8 cellular contexts compared by ENCODE assay signal in genomic region chr2:161123531-161124030, GRCh38. TPM values are rescaled to one million over a fixed set of nuclear protein-coding genes. Genes with fewer than 3 reads are reported as not detected.
A peak's percentile ranks its signal among the peaks of the same experiment; 100 is the strongest.
DNase-seq lines count a peak whose midpoint lies in the region; ATAC-seq and TF ChIP-seq lines count a peak whose summit lies in the region.

No MANE protein-coding gene starts in this region.

- TF ChIP-seq CTCF in SK-N-SH (IDR thresholded peaks at IDR 0.05) (no peak), PC-9 (conservative IDR thresholded peaks at IDR 0.05) (no peak), foreskin keratinocyte (conservative IDR thresholded peaks at IDR 0.05) (no peak)

- no peaks in the 10 kb centered on the region for H3K36me3 Mint-ChIP-seq in stimulated activated memory B cell treated with anti-CD40 and anti-IgM and Interleukin-4, amounts not matched to agents 10 μg/mL and 1 μg/mL and 100 μg/mL, for 72 hours

- TF ChIP-seq EP300 in SK-N-SH (IDR thresholded peaks at IDR 0.05; ENCODE audit: borderline replicate concordance in 1 of 2, low read depth in 1 of 2, low read length in 1 of 2), result no peak

- peaks cover 0 to 24% of the 10 kb centered on the region in 2 experiments; a peak in 1 of 4 replicates for H3K4me1 ChIP-seq in SK-N-SH (ENCODE audit: control insufficient read depth in 1 of 2, insufficient read depth in 2 of 2, low read depth in 1 of 2, low read length in 1 of 2)
- H3K4me1 ChIP-seq in PC-9 (replicated peaks; ENCODE audit: insufficient read depth), result peaks cover 47% of the 10 kb centered on the region
- H3K4me1 ChIP-seq in foreskin keratinocyte, result peaks cover 24% of the 10 kb centered on the region

- H2AFZ ChIP-seq in SK-N-SH (ENCODE audit: low read depth), result peak overlapping the region; percentile 53
- H2AFZ ChIP-seq in PC-9, result no peak overlapping the region

- H4K20me1 ChIP-seq in SK-N-SH (ENCODE audit: insufficient read depth), result no peaks in the 10 kb centered on the region
- no peaks in the 10 kb centered on the region for H4K20me1 ChIP-seq in PC-9 (ENCODE audit: insufficient read depth)

- H3K79me2 ChIP-seq in SK-N-SH (ENCODE audit: insufficient read depth), result no peaks in the 10 kb centered on the region
- no peaks in the 10 kb centered on the region for H3K79me2 ChIP-seq in PC-9 (ENCODE audit: low read depth)

- TSS peak; percentile 93 for BruUV-seq in PC-9 (replicated peaks; lab: Mats Ljungman, UMichigan)

- H3K36me3 ChIP-seq in SK-N-SH (replicated peaks in 1 of 2; ENCODE audit: control insufficient read depth in 1 of 2, insufficient read depth in 2 of 2, low read length in 1 of 2) (no peaks in the 10 kb centered on the region), PC-9 (ENCODE audit: low read depth) (no peaks in the 10 kb centered on the region)

- H3K4me3 ChIP-seq in SK-N-SH (ENCODE audit: low read depth in 2 of 2, low read length in 1 of 2) (no peak overlapping the region), PC-9 (peak overlapping the region; percentile 47; the same call in 1 of the 2 replicates)

- ATAC-seq in SK-N-SH treated with all-trans-retinoic acid at 6 μM for 48 hours, result no peak; the same call in 2 of the 3 replicates
- ATAC-seq in foreskin keratinocyte, result peak; percentile 83
- no peak for ATAC-seq in stimulated activated memory B cell treated with anti-CD40 and anti-IgM and Interleukin-4, amounts not matched to agents 10 μg/mL and 1 μg/mL and 100 μg/mL, for 72 hours

- peak overlapping the region; percentile 3 for H3K27ac Mint-ChIP-seq in stimulated activated memory B cell treated with anti-CD40 and anti-IgM and Interleukin-4, amounts not matched to agents 10 μg/mL and 1 μg/mL and 100 μg/mL, for 72 hours

- H3K27me3 Mint-ChIP-seq in stimulated activated memory B cell treated with anti-CD40 and anti-IgM and Interleukin-4, amounts not matched to agents 10 μg/mL and 1 μg/mL and 100 μg/mL, for 72 hours, result no peaks in the 10 kb centered on the region

- H3F3A ChIP-seq in SK-N-SH (replicated peaks; ENCODE audit: insufficient read depth) (peaks cover 20% of the 10 kb centered on the region), PC-9 (ENCODE audit: insufficient read depth, low read depth) (peaks cover 23% of the 10 kb centered on the region)

- H3K27ac ChIP-seq in SK-N-SH (ENCODE audit: low read depth in 2 of 2, low read length in 1 of 2), result peak overlapping the region; percentile 83 to 84
- H3K27ac ChIP-seq in PC-9, result peak overlapping the region; percentile 99
- peak overlapping the region; percentile 79 for H3K27ac ChIP-seq in foreskin keratinocyte

- H3K4me2 ChIP-seq in SK-N-SH, result peak overlapping the region; percentile 43
- H3K4me2 ChIP-seq in PC-9, result peak overlapping the region; percentile 83

- POLR2A ChIA-PET in SK-N-SH (lab: Yijun Ruan, JAX) (no interaction called here), PC-9 (lab: Charles Lee; ENCODE audit: unreplicated experiment) (no interaction called here)

- WGBS in SK-N-SH (ENCODE audit: low lambda C conversion rate), result 25% methylated on average over 2 of the region's 2 CpGs

- H3K4me1 Mint-ChIP-seq in stimulated activated memory B cell treated with anti-CD40 and anti-IgM and Interleukin-4, amounts not matched to agents 10 μg/mL and 1 μg/mL and 100 μg/mL, for 72 hours, result peaks cover 33% of the 10 kb centered on the region

- H3K9me2 ChIP-seq in SK-N-SH, result no peaks in the 10 kb centered on the region
- H3K9me2 ChIP-seq in PC-9 (ENCODE audit: insufficient read depth), result no peaks in the 10 kb centered on the region

- peak overlapping the region; percentile 39; the same call in 1 of the 2 replicates for H3K9ac ChIP-seq in SK-N-SH

- no peaks in the 10 kb centered on the region for H3K9me3 ChIP-seq in SK-N-SH
- no peaks in the 10 kb centered on the region for H3K9me3 ChIP-seq in PC-9 (ENCODE audit: insufficient read depth, low read depth)

- DNase-seq in SK-N-SH (no peak), PC-9 (peak; percentile 25 to 88), foreskin keratinocyte (peak; percentile 66 to 80), foreskin melanocyte (no peak), NCI-H82 treated with DMSO at 0.1 percent for 48 hours (lab: John Stamatoyannopoulos, UW; ENCODE audit: unreplicated experiment) (no peak)
- no peak for DNase-seq in activated CD4-positive, CD25-positive, alpha-beta regulatory T cell treated with anti-CD3 and anti-CD28 coated beads, Interleukin-2, amount 50 U/mL, for 72 hours

- no peak for TF ChIP-seq RAD21 in SK-N-SH (IDR thresholded peaks at IDR 0.05; ENCODE audit: low read length)

- H3K4me3 Mint-ChIP-seq in stimulated activated memory B cell treated with anti-CD40 and anti-IgM and Interleukin-4, amounts not matched to agents 10 μg/mL and 1 μg/mL and 100 μg/mL, for 72 hours, result no peak overlapping the region

- CTCF ChIA-PET in SK-N-SH (lab: Yijun Ruan, JAX), result no interaction called here
- CTCF ChIA-PET in PC-9 (lab: Charles Lee), result interaction anchor here (1.1 kb wide), 1 partner anchor 59 kb away, joined by 3 read pairs; no protein-coding TSS in a partner anchor

- H3K27me3 ChIP-seq in SK-N-SH (ENCODE audit: insufficient read depth), result no peaks in the 10 kb centered on the region
- no peaks in the 10 kb centered on the region for H3K27me3 ChIP-seq in PC-9 (ENCODE audit: insufficient read depth, low read depth)
- no peaks in the 10 kb centered on the region for H3K27me3 ChIP-seq in foreskin keratinocyte

- intact Hi-C loops in PC-9 (cut with micrococcal nuclease; ENCODE audit: unreplicated experiment), result loop anchor here (2.0 kb wide), 1 partner anchor 19 kb away; no protein-coding TSS in a partner anchor

- no peaks in the 10 kb centered on the region for H3K9me3 Mint-ChIP-seq in stimulated activated memory B cell treated with anti-CD40 and anti-IgM and Interleukin-4, amounts not matched to agents 10 μg/mL and 1 μg/mL and 100 μg/mL, for 72 hours

TF ChIP-seq in SK-N-SH, 30 proteins besides CTCF, POLR2A, EP300 and RAD21:
- no peak for TF ChIP-seq USF2 (IDR thresholded peaks at IDR 0.05; ENCODE audit: borderline replicate concordance, low read depth, low read length)
TF ChIP-seq in SK-N-SH: peak in this region for 0.

TF ChIP-seq in SK-N-SH treated with all-trans-retinoic acid at 6 μM for 48 hours, 23 proteins besides CTCF, POLR2A, EP300 and RAD21:
- TF ChIP-seq ESRRG (CRISPR knock-in tag; IDR thresholded peaks at IDR 0.05), result no peak
- TF ChIP-seq TOX (CRISPR knock-in tag; IDR thresholded peaks at IDR 0.05; ENCODE audit: borderline replicate concordance), result no peak
- no peak for TF ChIP-seq POU6F1 (CRISPR knock-in tag; IDR thresholded peaks at IDR 0.05; ENCODE audit: borderline replicate concordance, low read depth)

RNA-seq across cellular contexts. Expression of gene TANK, which starts 36.6 kb away (rescaled TPM):
- 23.4 and 25.7 TPM in 2 replicates for polyA plus RNA-seq in SK-N-SH (2012; rRNA removed)
- 29.8 and 42.8 TPM in 2 replicates for polyA plus RNA-seq in SK-N-SH (2012; cell fraction: cytosol; rRNA removed)
- polyA plus RNA-seq in SK-N-SH (2012; cell fraction: nucleus; rRNA removed), result 18.5 and 36.8 TPM in 2 replicates
- 31.3 and 46.1 TPM in 2 replicates for total RNA-seq in PC-9 (2021)
- total RNA-seq in foreskin keratinocyte, result 31.9 and 36.1 TPM in 2 replicates
- 15.7 and 19.2 TPM in 2 replicates for polyA plus RNA-seq in foreskin keratinocyte

Comparison
In these comparisons a context has a peak if more than half of its experiments do, and no peak if none do; other contexts are left out.
1. DNase-seq: peak in PC-9 (2 of 2) and foreskin keratinocyte (2 of 2); none in SK-N-SH (single experiment), activated CD4-positive, CD25-positive, alpha-beta regulatory T cell treated with anti-CD3 and anti-CD28 coated beads, Interleukin-2, amount 50 U/mL, for 72 hours (single experiment), foreskin melanocyte (single experiment) and NCI-H82 treated with DMSO at 0.1 percent for 48 hours (single experiment).
2. Peak in every context shown above with its lines, with median percentiles within 50 percentile points of each other: H3K27ac ChIP-seq.